8 cellular contexts compared by ENCODE assay signal in the genomic region with DNA sequence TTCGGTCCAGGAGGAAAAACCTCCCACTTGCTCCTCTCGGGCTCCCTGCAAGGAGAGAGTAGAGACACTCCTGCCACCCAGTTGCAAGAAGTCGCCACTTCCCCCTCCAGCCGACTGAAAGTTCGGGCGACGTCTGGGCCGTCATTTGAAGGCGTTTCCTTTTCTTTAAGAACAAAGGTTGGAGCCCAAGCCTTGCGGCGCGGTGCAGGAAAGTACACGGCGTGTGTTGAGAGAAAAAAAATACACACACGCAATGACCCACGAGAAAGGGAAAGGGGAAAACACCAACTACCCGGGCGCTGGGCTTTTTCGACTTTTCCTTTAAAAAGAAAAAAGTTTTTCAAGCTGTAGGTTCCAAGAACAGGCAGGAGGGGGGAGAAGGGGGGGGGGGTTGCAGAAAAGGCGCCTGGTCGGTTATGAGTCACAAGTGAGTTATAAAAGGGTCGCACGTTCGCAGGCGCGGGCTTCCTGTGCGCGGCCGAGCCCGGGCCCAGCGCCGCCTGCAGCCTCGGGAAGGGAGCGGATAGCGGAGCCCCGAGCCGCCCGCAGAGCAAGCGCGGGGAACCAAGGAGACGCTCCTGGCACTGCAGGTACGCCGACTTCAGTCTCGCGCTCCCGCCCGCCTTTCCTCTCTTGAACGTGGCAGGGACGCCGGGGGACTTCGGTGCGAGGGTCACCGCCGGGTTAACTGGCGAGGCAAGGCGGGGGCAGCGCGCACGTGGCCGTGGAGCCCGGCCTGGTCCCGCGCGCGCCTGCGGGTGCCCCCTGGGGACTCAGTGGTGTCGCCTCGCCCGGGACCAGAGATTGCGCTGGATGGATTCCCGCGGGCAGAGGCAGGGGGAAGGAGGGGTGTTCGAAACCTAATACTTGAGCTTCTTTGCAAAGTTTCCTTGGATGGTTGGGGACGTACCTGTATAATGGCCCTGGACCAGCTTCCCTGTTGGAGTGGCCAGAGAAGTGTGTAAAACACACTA. TPM values are rescaled to one million over a fixed set of nuclear protein-coding genes. Genes with fewer than 3 reads are reported as not detected.
DNase-seq lines count a peak whose midpoint lies in the region; ATAC-seq, FAIRE-seq and TF ChIP-seq lines count a peak whose summit lies in the region.

No MANE protein-coding gene starts in this region.

- peak overlapping the region; percentile 96 for H3K4me3 Mint-ChIP-seq in activated naive CD4-positive, alpha-beta T cell treated with anti-CD3 and anti-CD28 coated beads, Interleukin-2, amount 50 U/mL, for 24 hours

- DNase-seq in A549 (ENCODE audit: low read depth in 1 of 2, low spot score in 1 of 2) (peak in 1 of 2 experiments; percentile 2), SJSA1 (ENCODE audit: low read depth in 1 of 2, low spot score in 2 of 2) (peak; percentile 80 to 85), left ventricle myocardium superior (peak; percentile 62), gastrocnemius medialis (peak in 1 of 2 donors; percentile 11), SJCRH30 (no peak)

- CTCF ChIA-PET in A549 (lab: Yijun Ruan, JAX): no interaction called here

- TF ChIP-seq POLR2A in A549 (IDR thresholded peaks at IDR 0.05; ENCODE audit: low read length): no peak
- TF ChIP-seq POLR2A in gastrocnemius medialis (IDR thresholded peaks at IDR 0.05): no peak

- H3K4me1 ChIP-seq in A549: no peaks in the 10 kb centered on the region
- H3K4me1 ChIP-seq in SJSA1 (replicated peaks): peaks cover 15% of the 10 kb centered on the region
- H3K4me1 ChIP-seq in gastrocnemius medialis: peaks cover 3 to 6% of the 10 kb centered on the region in 2 donors
- H3K4me1 ChIP-seq in SJCRH30: no peaks in the 10 kb centered on the region

- TF ChIP-seq CTCF in A549 (IDR thresholded peaks at IDR 0.05): no peak
- no peak for TF ChIP-seq CTCF in gastrocnemius medialis (IDR thresholded peaks at IDR 0.05 in 4 of 5, conservative IDR thresholded peaks at IDR 0.05 in 1 of 5)

- no peak for FAIRE-seq in A549 (lab: Jason Lieb, UNC)

- H3K36me3 ChIP-seq in SJSA1 (peaks cover 28% of the 10 kb centered on the region), gastrocnemius medialis (peaks cover 0 to 7% of the 10 kb centered on the region in 2 donors), SJCRH30 (peaks cover 22% of the 10 kb centered on the region)

- no peaks in the 10 kb centered on the region for H3K27me3 ChIP-seq in SJSA1 (replicated peaks)
- H3K27me3 ChIP-seq in gastrocnemius medialis: no peaks in the 10 kb centered on the region
- H3K27me3 ChIP-seq in SJCRH30: no peaks in the 10 kb centered on the region

- peak; percentile 56 to 75; a peak in 5 of 6 replicates for ATAC-seq in A549
- ATAC-seq in GM19023 (IDR thresholded peaks at IDR 0.05; ENCODE audit: unreplicated experiment): peak; percentile 44
- ATAC-seq in HG03175 (IDR thresholded peaks at IDR 0.05; ENCODE audit: unreplicated experiment): peak; percentile 50
- peak; percentile 82 for ATAC-seq in left ventricle myocardium superior
- ATAC-seq in gastrocnemius medialis: peak; percentile 33 to 64

- in situ Hi-C loops in gastrocnemius medialis (cut with MboI; ENCODE audit: low sequenced_read_pairs in 4 of 4): no loop called here

- no peaks in the 10 kb centered on the region for H3K9me3 Mint-ChIP-seq in activated naive CD4-positive, alpha-beta T cell treated with anti-CD3 and anti-CD28 coated beads, Interleukin-2, amount 50 U/mL, for 24 hours

- 68% methylated on average over 36 of the region's 74 CpGs for WGBS in A549 (ENCODE audit: missing lambda C conversion rate)

- H3K36me3 Mint-ChIP-seq in activated naive CD4-positive, alpha-beta T cell treated with anti-CD3 and anti-CD28 coated beads, Interleukin-2, amount 50 U/mL, for 24 hours: peaks cover 48% of the 10 kb centered on the region

- no peak for TF ChIP-seq RAD21 in A549 (conservative IDR thresholded peaks at IDR 0.05 in 1 of 2, IDR thresholded peaks at IDR 0.05 in 1 of 2)

- no peaks in the 10 kb centered on the region for H3K27me3 Mint-ChIP-seq in activated naive CD4-positive, alpha-beta T cell treated with anti-CD3 and anti-CD28 coated beads, Interleukin-2, amount 50 U/mL, for 24 hours

- H3K4me3 ChIP-seq in A549 (0 out of 3 replicates have a peak overlapping the region, but pooled peaks have one; percentile 19), SJSA1 (peak overlapping the region; percentile 58), gastrocnemius medialis (peak overlapping the region; percentile 51 to 74 (median 53)), SJCRH30 (no peak overlapping the region)

- intact Hi-C loops in left ventricle myocardium superior (cut with micrococcal nuclease) (no loop called here), gastrocnemius medialis (cut with DNase I; ENCODE audit: low total_unique reads) (no loop called here)

- H3K27ac ChIP-seq in A549 (peak overlapping the region in 1 of 2 experiments; percentile 53; a peak in 1 of 6 replicates), SJSA1 (peak overlapping the region; percentile 80), gastrocnemius medialis (peak overlapping the region in 1 of 4 donors; percentile 32), SJCRH30 (no peak overlapping the region)

- POLR2A ChIA-PET in A549 (lab: Yijun Ruan, JAX): no interaction called here

- H3K9me3 ChIP-seq in A549: no peaks in the 10 kb centered on the region
- H3K9me3 ChIP-seq in SJSA1 (replicated peaks): no peaks in the 10 kb centered on the region
- H3K9me3 ChIP-seq in gastrocnemius medialis: no peaks in the 10 kb centered on the region
- no peaks in the 10 kb centered on the region; the same call in 1 of the 2 replicates for H3K9me3 ChIP-seq in SJCRH30 (replicated peaks)

- TF ChIP-seq EP300 in A549 (IDR thresholded peaks at IDR 0.05): no peak

- H3K27ac Mint-ChIP-seq in activated naive CD4-positive, alpha-beta T cell treated with anti-CD3 and anti-CD28 coated beads, Interleukin-2, amount 50 U/mL, for 24 hours: peak overlapping the region; percentile 99

- H3K4me1 Mint-ChIP-seq in activated naive CD4-positive, alpha-beta T cell treated with anti-CD3 and anti-CD28 coated beads, Interleukin-2, amount 50 U/mL, for 24 hours: peaks cover 40% of the 10 kb centered on the region

- H3K4me2 ChIP-seq in A549: peak overlapping the region; percentile 57

TF ChIP-seq in A549, 52 proteins besides CTCF, POLR2A, EP300 and RAD21:
- TF ChIP-seq, protein P1, sequence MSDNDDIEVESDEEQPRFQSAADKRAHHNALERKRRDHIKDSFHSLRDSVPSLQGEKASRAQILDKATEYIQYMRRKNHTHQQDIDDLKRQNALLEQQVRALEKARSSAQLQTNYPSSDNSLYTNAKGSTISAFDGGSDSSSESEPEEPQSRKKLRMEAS (IDR thresholded peaks at IDR 0.05): peak; percentile 48; the same call in 1 of the 2 replicates
- TF ChIP-seq, protein P2, sequence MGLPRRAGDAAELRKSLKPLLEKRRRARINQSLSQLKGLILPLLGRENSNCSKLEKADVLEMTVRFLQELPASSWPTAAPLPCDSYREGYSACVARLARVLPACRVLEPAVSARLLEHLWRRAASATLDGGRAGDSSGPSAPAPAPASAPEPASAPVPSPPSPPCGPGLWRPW (IDR thresholded peaks at IDR 0.05): no peak

RNA-seq across cellular contexts. Expression of a gene that starts 45.3 kb away (rescaled TPM):
- polyA plus RNA-seq in A549 (2011; rRNA removed) (28.2 and 43.7 TPM in 2 replicates), A549 (2017; fragmentation: RNase III; extraction: RNeasy Plus Mini Kit Qiagen cat#74134 plus additional on column Dnase treatment) (35.5 to 40.3 TPM (median 36.8 TPM) in 3 replicates)
- 16.0 and 17.0 TPM in 2 replicates for polyA plus RNA-seq in A549 (2012; cell fraction: cytosol; rRNA removed)
- polyA plus RNA-seq in A549 (2012; cell fraction: nucleus; rRNA removed): 5.2 and 5.4 TPM in 2 replicates
- polyA minus RNA-seq in A549 (2011; rRNA and poly(A)+ RNA removed): 6.0 and 6.2 TPM in 2 replicates
- total RNA-seq in SJSA1 (2014; rRNA removed; shearing (Covaris generic)): 47.7 and 57.5 TPM in 2 replicates
- total RNA-seq in left ventricle myocardium superior (61.3 TPM), gastrocnemius medialis (10 to 100 TPM; 27.1 to 56.6 (median 39.0) TPM)
- total RNA-seq in SJCRH30 (2014; rRNA removed; shearing (Covaris generic)): 86.2 and 95.0 TPM in 2 replicates

Comparison
In these comparisons a context has a peak if more than half of its experiments do, and no peak if none do; other contexts are left out.
1. DNase-seq: peak in SJSA1 (2 of 2) and left ventricle myocardium superior (single experiment); none in SJCRH30 (0 of 2).
2. Peak in every context shown above with its lines, with median percentiles within 50 percentile points of each other: ATAC-seq.